ENCODE assay signal across 1 cellular context in genomic region chr5:72938206-72938605, GRCh38.
TF ChIP-seq lines count a peak whose summit lies in the region.

No MANE protein-coding gene starts in this region.

TF ChIP-seq in K562, 482 proteins besides CTCF, POLR2A, EP300 and RAD21 (continued from another document):
- no peak for TF ChIP-seq MNT (conservative IDR thresholded peaks at IDR 0.05)
- no peak for TF ChIP-seq GABPA (tag; conservative IDR thresholded peaks at IDR 0.05; ENCODE audit: low read depth)
- no peak for TF ChIP-seq ZBTB7A (IDR thresholded peaks at IDR 0.05; ENCODE audit: borderline replicate concordance, control insufficient read depth, low read depth, low read length)
- TF ChIP-seq NCOA1 (IDR thresholded peaks at IDR 0.05; ENCODE audit: low read depth), result no peak
- TF ChIP-seq GTF2E2 (tag; IDR thresholded peaks at IDR 0.05), result no peak
- TF ChIP-seq IFI16 (CRISPR knock-in tag; IDR thresholded peaks at IDR 0.05), result no peak
- TF ChIP-seq NFXL1 (CRISPR knock-in tag; IDR thresholded peaks at IDR 0.05), result no peak
- TF ChIP-seq HOXB6 (CRISPR knock-in tag; IDR thresholded peaks at IDR 0.05; ENCODE audit: borderline replicate concordance), result no peak
